ENCODE assay signal across 30 cellular contexts in the genomic region with DNA sequence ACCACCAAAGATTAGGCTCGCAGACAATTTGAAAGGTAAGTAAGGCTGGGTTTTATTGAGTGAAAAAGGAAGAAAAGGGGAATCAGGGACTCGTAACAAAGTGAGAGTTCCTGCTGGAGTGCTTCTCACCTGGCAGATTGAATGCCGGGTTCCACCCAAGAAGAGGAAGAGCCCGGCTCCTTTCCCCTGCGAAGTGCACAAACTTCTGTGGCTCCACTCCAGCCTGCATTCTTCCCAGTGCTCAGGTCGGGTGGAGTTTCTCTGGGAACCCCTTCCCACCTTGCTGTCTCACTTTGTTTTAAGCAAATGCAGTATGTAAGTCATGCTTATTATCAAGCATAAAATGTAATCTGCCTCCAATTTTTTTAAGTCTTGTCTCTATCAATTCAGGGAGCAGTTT.
"Had no signal": no experiment of that assay in that cellular context is flagged by ENCODE, and none has a peak within 500 bp of the region (broad histone marks: within the 10 kb centered on the region; RNA-seq: fewer than 3 reads in every experiment).

No MANE protein-coding gene starts in this region.

- H3K9me3 ChIP-seq: MG63 had no signal

- H3K9me3 Mint-ChIP-seq: activated CD8-positive, alpha-beta T cell treated with anti-CD3 and anti-CD28 coated beads for 36 hours; activated naive CD8-positive, alpha-beta T cell treated with anti-CD3 and anti-CD28 coated beads for 36 hours; activated T-cell treated with anti-CD3 and anti-CD28 coated beads, Interleukin-2, amount 50 U/mL, for 72 hours; activated T-helper 17 cell treated with anti-CD3 and anti-CD28 coated beads, Interleukin-2, amount 50 U/mL, for 72 hours had no signal

- H3K27ac Mint-ChIP-seq: activated CD8-positive, alpha-beta T cell treated with anti-CD3 and anti-CD28 coated beads for 36 hours; activated naive CD8-positive, alpha-beta T cell treated with anti-CD3 and anti-CD28 coated beads for 36 hours; activated T-cell treated with anti-CD3 and anti-CD28 coated beads, Interleukin-2, amount 50 U/mL, for 72 hours; activated T-helper 17 cell treated with anti-CD3 and anti-CD28 coated beads, Interleukin-2, amount 50 U/mL, for 72 hours had no signal

- DNase-seq: activated CD4-positive, alpha-beta T cell treated with anti-CD3 and anti-CD28 coated beads for 1 hour; activated CD4-positive, alpha-beta T cell treated with anti-CD3 and anti-CD28 coated beads for 48 hours; activated CD4-positive, CD25-positive, alpha-beta regulatory T cell; activated CD8-positive, alpha-beta T cell treated with anti-CD3 and anti-CD28 coated beads for 36 hours; activated effector memory CD4-positive, alpha-beta T cell treated with anti-CD3 and anti-CD28 coated beads, Interleukin-2, amount 50 U/mL, for 16 hours; activated naive CD4-positive, alpha-beta T cell; activated naive CD4-positive, alpha-beta T cell treated with anti-CD3 and anti-CD28 coated beads, Interleukin-2, amount 50 U/mL, for 16 hours; activated naive CD8-positive, alpha-beta T cell treated with anti-CD3 and anti-CD28 coated beads for 36 hours; activated T-cell treated with anti-CD3 and anti-CD28 coated beads, Interleukin-2, amount 50 U/mL, for 1 hour; activated T-cell treated with anti-CD3 and anti-CD28 coated beads, Interleukin-2, amount 50 U/mL, for 72 hours; amniotic stem cell; aorta; brain microvascular endothelial cell; Kasumi-1; KG1; MG63; NCI-H1048; NCI-H1105 treated with DMSO at 0.1 percent for 48 hours; NCI-H1436; NCI-H1694; NCI-H1930; NCI-H345; NCI-H524 treated with DMSO at 0.1 percent for 48 hours; Right ventricle myocardium superior; SW 1271; T-helper 1 cell; T-helper 2 cell; T-helper 9 cell had no signal

- H3K4me1 Mint-ChIP-seq: activated T-helper 17 cell treated with anti-CD3 and anti-CD28 coated beads, Interleukin-2, amount 50 U/mL, for 72 hours had no signal

- ATAC-seq: activated CD8-positive, alpha-beta T cell treated with anti-CD3 and anti-CD28 coated beads for 36 hours; activated T-cell treated with anti-CD3 and anti-CD28 coated beads, Interleukin-2, amount 50 U/mL, for 72 hours; activated T-helper 17 cell treated with anti-CD3 and anti-CD28 coated beads, Interleukin-2, amount 50 U/mL, for 72 hours had no signal

- H3K36me3 ChIP-seq: brain microvascular endothelial cell, MG63 had no signal

- H3K27me3 ChIP-seq: brain microvascular endothelial cell, MG63 had no signal

- H3K27ac ChIP-seq: brain microvascular endothelial cell, VCaP had no signal

- H3K4me3 Mint-ChIP-seq: activated CD8-positive, alpha-beta T cell treated with anti-CD3 and anti-CD28 coated beads for 36 hours; activated naive CD8-positive, alpha-beta T cell treated with anti-CD3 and anti-CD28 coated beads for 36 hours; activated T-cell treated with anti-CD3 and anti-CD28 coated beads, Interleukin-2, amount 50 U/mL, for 72 hours; activated T-helper 17 cell treated with anti-CD3 and anti-CD28 coated beads, Interleukin-2, amount 50 U/mL, for 72 hours had no signal

- H3K36me3 Mint-ChIP-seq: activated naive CD8-positive, alpha-beta T cell treated with anti-CD3 and anti-CD28 coated beads for 36 hours had no signal

- H3K4me3 ChIP-seq: MG63 had no signal
